ENCODE assay signal across 10 cellular contexts in genomic region chr18:702957-703659, GRCh38. TPM values are rescaled to one million over a fixed set of nuclear protein-coding genes. Genes with fewer than 3 reads are reported as not detected.
A peak's percentile ranks its signal among the peaks of the same experiment; 100 is the strongest.
DNase-seq lines count a peak whose midpoint lies in the region; ATAC-seq, FAIRE-seq and TF ChIP-seq lines count a peak whose summit lies in the region.
"Had no signal": no experiment of that assay in that cellular context is flagged by ENCODE, and none has a peak within 500 bp of the region (broad histone marks: within the 10 kb centered on the region; RNA-seq: fewer than 3 reads in every experiment).

No MANE protein-coding gene starts in this region.

- peaks cover 14% of the 10 kb centered on the region for H3K36me3 ChIP-seq in adipocyte (ENCODE audit: control insufficient read depth, insufficient read depth, low read length, severe bottlenecking)
- peaks cover 22% of the 10 kb centered on the region for H3K36me3 ChIP-seq in lower lobe of right lung
- peaks cover 2 to 4% of the 10 kb centered on the region in 2 donors for H3K36me3 ChIP-seq in small intestine (ENCODE audit: control insufficient read depth in 2 of 2, insufficient read depth in 2 of 2, low read length in 2 of 2)

- H3K27ac ChIP-seq in lower lobe of right lung (no peak overlapping the region), small intestine (ENCODE audit: low read depth in 1 of 2, low read length in 1 of 2) (peak overlapping the region in 1 of 2 donors; percentile 69)

- no peaks in the 10 kb centered on the region for H3K9me3 ChIP-seq in adipocyte (ENCODE audit: control insufficient read depth, low read length)
- no peaks in the 10 kb centered on the region for H3K9me3 ChIP-seq in lower lobe of right lung
- H3K9me3 ChIP-seq in small intestine (ENCODE audit: control insufficient read depth, low read depth): no peaks in the 10 kb centered on the region

- no peak for FAIRE-seq in small intestine (lab: Jason Lieb, UNC)

- no peak for TF ChIP-seq CTCF in lower lobe of right lung (IDR thresholded peaks at IDR 0.05)

- ATAC-seq in lower lobe of right lung (peak; percentile 32), GM19455 (IDR thresholded peaks at IDR 0.05; ENCODE audit: unreplicated experiment) (no peak)

- H3K27me3 ChIP-seq in adipocyte (replicated peaks; ENCODE audit: control insufficient read depth, insufficient read depth, low read length) (no peaks in the 10 kb centered on the region), lower lobe of right lung (ENCODE audit: low read depth) (no peaks in the 10 kb centered on the region), small intestine (ENCODE audit: control insufficient read depth in 2 of 2, insufficient read depth in 2 of 2, low read length in 2 of 2) (no peaks in the 10 kb centered on the region)

- intact Hi-C loops in lower lobe of right lung (cut with DNase I): no loop called here

- H3K4me1 ChIP-seq in adipocyte (ENCODE audit: control insufficient read depth, insufficient read depth, low read length) (peaks cover 18% of the 10 kb centered on the region), lower lobe of right lung (peaks cover 9% of the 10 kb centered on the region), small intestine (ENCODE audit: control insufficient read depth in 2 of 2, insufficient read depth in 1 of 2, low read depth in 1 of 2, low read length in 1 of 2) (no peaks in the 10 kb centered on the region)

- H3K9ac ChIP-seq in adipocyte (ENCODE audit: low read length): no peak overlapping the region

- H3K4me3 ChIP-seq in adipocyte (ENCODE audit: low read length): no peak overlapping the region
- no peak overlapping the region for H3K4me3 ChIP-seq in lower lobe of right lung
- no peak overlapping the region for H3K4me3 ChIP-seq in small intestine (ENCODE audit: low read depth in 1 of 2, low read length in 2 of 2)

- 54 to 70% (median 68%) methylated on average over 6 of the region's 6 CpGs for WGBS in small intestine, 3 donors

- peak; percentile 75 for DNase-seq in AG08395 (ENCODE audit: low spot score)
- DNase-seq in Kasumi-1 (lab: John Stamatoyannopoulos, UW): peak; percentile 17 to 55
- DNase-seq in adipocyte (ENCODE audit: low read depth): peak; percentile 41
- DNase-seq in lower lobe of right lung: no peak
- DNase-seq in retina: no peak
- no peak for DNase-seq in small intestine
- DNase-seq in pons (ENCODE audit: low spot score): no peak
- DNase-seq: effector CD4-positive, alpha-beta T cell; stimulated activated CD4-positive, alpha-beta T cell treated with anti-CD3 and anti-CD28 coated beads, Interleukin-4, amount 100 ng/mL, for 24 hours had no signal

RNA-seq across cellular contexts. Expression of gene ENOSF1, which starts 9.3 kb away (rescaled TPM):
- 82.2 TPM for total RNA-seq in lower lobe of right lung
- polyA plus RNA-seq in small intestine: 10 to 100 TPM; 35.4 to 78.3 (median 46.7) TPM

RNA-seq across cellular contexts. Expression of gene TYMS, which starts 45.7 kb away (rescaled TPM):
- 6.4 TPM for total RNA-seq in lower lobe of right lung
- polyA plus RNA-seq in small intestine: 10 to 100 TPM in 1 of 3 donors, 1 to 10 TPM in 2; 6.2 to 56.6 (median 6.3) TPM

Comparison
In these comparisons a context has a peak if more than half of its experiments do, and no peak if none do; other contexts are left out.
1. DNase-seq: peak in AG08395 (single experiment), Kasumi-1 (2 of 2) and adipocyte (single experiment); none in lower lobe of right lung (single experiment), retina (single experiment), small intestine (single experiment) and pons (single experiment).